15 cellular contexts compared by ENCODE assay signal in genomic region chr20:25139061-25139705, GRCh38. TPM values are rescaled to one million over a fixed set of nuclear protein-coding genes. Genes with fewer than 3 reads are reported as not detected.
A peak's percentile ranks its signal among the peaks of the same experiment; 100 is the strongest.
DNase-seq lines count a peak whose midpoint lies in the region; TF ChIP-seq lines count a peak whose summit lies in the region.
"Had no signal": no experiment of that assay in that cellular context is flagged by ENCODE, and none has a peak within 500 bp of the region (broad histone marks: within the 10 kb centered on the region; RNA-seq: fewer than 3 reads in every experiment).

No MANE protein-coding gene starts in this region.

- H3K9me2 ChIP-seq in hepatocyte (replicated peaks; ENCODE audit: insufficient read depth) = no peaks in the 10 kb centered on the region

- no peaks in the 10 kb centered on the region for H3K36me3 ChIP-seq in HEK293 (ENCODE audit: control insufficient read depth in 2 of 2, insufficient read depth in 1 of 2, low read length in 2 of 2)
- H3K36me3 ChIP-seq in hepatocyte (replicated peaks; ENCODE audit: insufficient read depth, low read depth) = no peaks in the 10 kb centered on the region
- H3K36me3 ChIP-seq in A673 (ENCODE audit: insufficient read depth, low read length, poor library complexity, severe bottlenecking) = no peaks in the 10 kb centered on the region

- 73% methylated on average over 11 of the region's 11 CpGs for WGBS in hepatocyte (ENCODE audit: low lambda C conversion rate, missing lambda C conversion rate)

- no peaks in the 10 kb centered on the region for H3K79me2 ChIP-seq in hepatocyte

- H3K4me2 ChIP-seq in hepatocyte = no peak overlapping the region

- H3K4me3 ChIP-seq in HEK293 (ENCODE audit: low read depth, low read length) = no peak overlapping the region
- H3K4me3 ChIP-seq in hepatocyte = no peak overlapping the region
- no peak overlapping the region for H3K4me3 ChIP-seq in A673 (ENCODE audit: low read depth, low read length, poor library complexity, severe bottlenecking)

- H3K9me3 ChIP-seq in HEK293 (ENCODE audit: control insufficient read depth, insufficient read depth, low read depth, low read length) (no peaks in the 10 kb centered on the region), hepatocyte (ENCODE audit: low read depth) (no peaks in the 10 kb centered on the region), A673 (ENCODE audit: low read depth, low read length, poor library complexity, severe bottlenecking) (no peaks in the 10 kb centered on the region)

- no TSS peak for BruUV-seq in A673 (replicated peaks; lab: Mats Ljungman, UMichigan)

- H3K4me1 ChIP-seq in HEK293 (ENCODE audit: control insufficient read depth, insufficient read depth, low read length) = no peaks in the 10 kb centered on the region
- H3K4me1 ChIP-seq in hepatocyte (ENCODE audit: insufficient read depth) = no peaks in the 10 kb centered on the region
- no peaks in the 10 kb centered on the region for H3K4me1 ChIP-seq in A673 (ENCODE audit: insufficient read depth, low read length, poor library complexity, severe bottlenecking)

- CTCF ChIA-PET in HEK293 (lab: Yijun Ruan, JAX) (interaction anchor here (0.8 kb wide), 1 partner anchor 79 kb away, joined by 4 read pairs; no protein-coding TSS in a partner anchor), A673 (lab: Charles Lee) (no interaction called here)

- intact Hi-C loops in A673 (cut with micrococcal nuclease; ENCODE audit: unreplicated experiment) = no loop called here

- POLR2A ChIA-PET in HEK293 (lab: Yijun Ruan, JAX) = no interaction called here
- POLR2A ChIA-PET in A673 (lab: Charles Lee; ENCODE audit: low non-redundant PET) = no interaction called here

- H2AFZ ChIP-seq in hepatocyte = no peak overlapping the region

- TF ChIP-seq CTCF in HEK293 (tag by site-specific recombination; IDR thresholded peaks at IDR 0.05) (peak; percentile 82), hepatocyte (IDR thresholded peaks at IDR 0.05; ENCODE audit: poor library complexity) (peak; percentile 5), A673 (conservative IDR thresholded peaks at IDR 0.05; ENCODE audit: low read depth, low read length) (no peak)

- no peaks in the 10 kb centered on the region for H3K27me3 ChIP-seq in hepatocyte
- peaks cover 20% of the 10 kb centered on the region for H3K27me3 ChIP-seq in A673 (replicated peaks; ENCODE audit: insufficient read depth, low read depth, low read length, poor library complexity)

- peak; percentile 41 for DNase-seq in COLO668 (lab: John Stamatoyannopoulos, UW; ENCODE audit: unreplicated experiment)
- peak; percentile 18 for DNase-seq in RKO (ENCODE audit: low spot score)
- DNase-seq in hepatocyte (ENCODE audit: low spot score) = no peak
- DNase-seq in middle frontal gyrus (ENCODE audit: extremely low spot score, low spot score) = no peak
- no peak for DNase-seq in T-helper 2 cell
- no peak for DNase-seq in A673 (ENCODE audit: low spot score)
- no peak for DNase-seq in DMS79 treated with DMSO at 0.1 percent for 48 hours (lab: John Stamatoyannopoulos, UW)
- DNase-seq: activated CD8-positive, alpha-beta memory T cell treated with anti-CD3 and anti-CD28 coated beads, Interleukin-2, amount 10 ng/mL, durations not matched to agents 7 days and 5 days; aorta; NCI-H2171 treated with DMSO at 0.1 percent for 48 hours; stimulated activated CD4-positive, alpha-beta T cell treated with anti-CD3 and anti-CD28 coated beads, Interleukin-15, amount 100 ng/mL, for 24 hours; stimulated activated naive CD4-positive, alpha-beta T cell had no signal

- no peaks in the 10 kb centered on the region for H4K20me1 ChIP-seq in hepatocyte (ENCODE audit: insufficient read depth, poor library complexity, severe bottlenecking)

- H3K27ac ChIP-seq in HEK293 (ENCODE audit: extremely low read depth, low read depth, low read length) = no peak overlapping the region
- no peak overlapping the region for H3K27ac ChIP-seq in hepatocyte
- H3K27ac ChIP-seq in A673 (ENCODE audit: low read depth, low read length, poor library complexity, severe bottlenecking) = no peak overlapping the region

TF ChIP-seq in HEK293, 187 proteins besides CTCF, POLR2A, EP300 and RAD21:
- TF ChIP-seq ZNF2 (tag by site-specific recombination; IDR thresholded peaks at IDR 0.05) (no peak), ZNF658 (tag by site-specific recombination; IDR thresholded peaks at IDR 0.05) (no peak), MZF1 (tag by site-specific recombination; IDR thresholded peaks at IDR 0.05; ENCODE audit: borderline replicate concordance) (no peak), ZFP69B (tag by site-specific recombination; IDR thresholded peaks at IDR 0.05) (no peak), ZNF521 (tag by site-specific recombination; IDR thresholded peaks at IDR 0.05) (no peak), ZNF660 (tag by site-specific recombination; IDR thresholded peaks at IDR 0.05) (no peak), ZNF776 (tag by site-specific recombination; IDR thresholded peaks at IDR 0.05; ENCODE audit: borderline replicate concordance) (no peak), ZNF169 (tag by site-specific recombination; IDR thresholded peaks at IDR 0.05) (no peak), PRDM10 (tag by site-specific recombination; IDR thresholded peaks at IDR 0.05) (no peak)

RNA-seq across cellular contexts. Expression of gene ENTPD6, which starts 56.3 kb away (rescaled TPM):
- total RNA-seq in hepatocyte (58.1 and 80.4 TPM in 2 replicates), A673 (2021) (50.2 and 53.2 TPM in 2 replicates)
- polyA plus RNA-seq in hepatocyte = 87.1 and 92.0 TPM in 2 replicates

RNA-seq across cellular contexts. Expression of gene VSX1, which starts 57.2 kb away (rescaled TPM):
- total RNA-seq in hepatocyte (not detected in 2 replicates), A673 (2021) (not detected in 2 replicates)
- polyA plus RNA-seq in hepatocyte = not detected in 2 replicates
- total RNA-seq: activated CD8-positive, alpha-beta memory T cell treated with anti-CD3 and anti-CD28 coated beads, Interleukin-2, amount 10 ng/mL, durations not matched to agents 7 days and 5 days; aorta had no signal
- polyA plus RNA-seq: aorta, esophagus, neural cell had no signal

Comparison
In these comparisons a context has a peak if more than half of its experiments do, and no peak if none do; other contexts are left out.
1. DNase-seq: peak in COLO668 (single experiment) and RKO (single experiment); none in hepatocyte (single experiment), middle frontal gyrus (single experiment), T-helper 2 cell (0 of 5), A673 (single experiment) and DMS79 treated with DMSO at 0.1 percent for 48 hours (single experiment).